1 cellular context compared by ENCODE assay signal in genomic region chr9:136275655-136276429, GRCh38.
TF ChIP-seq lines count a peak whose summit lies in the region.

No MANE protein-coding gene starts in this region.

TF ChIP-seq in H1, 55 proteins besides CTCF, POLR2A, EP300 and RAD21 (continued from another document):
- TF ChIP-seq, protein P1, sequence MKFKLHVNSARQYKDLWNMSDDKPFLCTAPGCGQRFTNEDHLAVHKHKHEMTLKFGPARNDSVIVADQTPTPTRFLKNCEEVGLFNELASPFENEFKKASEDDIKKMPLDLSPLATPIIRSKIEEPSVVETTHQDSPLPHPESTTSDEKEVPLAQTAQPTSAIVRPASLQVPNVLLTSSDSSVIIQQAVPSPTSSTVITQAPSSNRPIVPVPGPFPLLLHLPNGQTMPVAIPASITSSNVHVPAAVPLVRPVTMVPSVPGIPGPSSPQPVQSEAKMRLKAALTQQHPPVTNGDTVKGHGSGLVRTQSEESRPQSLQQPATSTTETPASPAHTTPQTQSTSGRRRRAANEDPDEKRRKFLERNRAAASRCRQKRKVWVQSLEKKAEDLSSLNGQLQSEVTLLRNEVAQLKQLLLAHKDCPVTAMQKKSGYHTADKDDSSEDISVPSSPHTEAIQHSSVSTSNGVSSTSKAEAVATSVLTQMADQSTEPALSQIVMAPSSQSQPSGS (IDR thresholded peaks at IDR 0.05; ENCODE audit: low read length): no peak
- no peak for TF ChIP-seq ASH2L (IDR thresholded peaks at IDR 0.05; ENCODE audit: low read length)
- TF ChIP-seq TAF1 (IDR thresholded peaks at IDR 0.05; ENCODE audit: low read depth, low read length): no peak
- no peak for TF ChIP-seq CBX8 (IDR thresholded peaks at IDR 0.05; ENCODE audit: borderline replicate concordance, low read depth, low read length)
- TF ChIP-seq YY1 (IDR thresholded peaks at IDR 0.05; ENCODE audit: low read depth, low read length): no peak
- no peak for TF ChIP-seq TCF12 (IDR thresholded peaks at IDR 0.05; ENCODE audit: low read depth, low read length)
